ENCODE assay signal across 1 cellular context in the genomic region with DNA sequence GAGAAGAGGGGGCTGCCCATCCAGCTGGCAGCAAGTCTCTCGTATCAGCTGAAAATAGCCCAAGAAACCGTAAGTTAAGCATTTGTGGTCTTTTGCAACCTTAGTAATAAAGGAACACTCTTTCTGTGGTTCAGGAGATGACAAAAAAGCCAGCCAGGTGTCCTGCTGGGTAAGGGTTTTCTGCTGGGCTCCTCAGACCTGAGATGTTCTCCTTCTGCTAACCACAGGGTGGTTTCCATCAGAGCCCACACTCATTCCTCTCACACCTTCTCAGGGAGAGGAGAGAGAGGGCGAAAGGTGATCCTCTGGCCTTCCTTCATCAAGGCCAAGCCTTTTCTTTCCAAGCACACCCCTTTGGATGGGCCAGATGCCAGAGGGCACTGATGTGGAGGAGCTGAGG.
TF ChIP-seq lines count a peak whose summit lies in the region.

No MANE protein-coding gene starts in this region.

TF ChIP-seq in GM12878, 131 proteins besides CTCF, POLR2A, EP300 and RAD21 (continued from another document and continues in another):
- TF ChIP-seq, protein P1, sequence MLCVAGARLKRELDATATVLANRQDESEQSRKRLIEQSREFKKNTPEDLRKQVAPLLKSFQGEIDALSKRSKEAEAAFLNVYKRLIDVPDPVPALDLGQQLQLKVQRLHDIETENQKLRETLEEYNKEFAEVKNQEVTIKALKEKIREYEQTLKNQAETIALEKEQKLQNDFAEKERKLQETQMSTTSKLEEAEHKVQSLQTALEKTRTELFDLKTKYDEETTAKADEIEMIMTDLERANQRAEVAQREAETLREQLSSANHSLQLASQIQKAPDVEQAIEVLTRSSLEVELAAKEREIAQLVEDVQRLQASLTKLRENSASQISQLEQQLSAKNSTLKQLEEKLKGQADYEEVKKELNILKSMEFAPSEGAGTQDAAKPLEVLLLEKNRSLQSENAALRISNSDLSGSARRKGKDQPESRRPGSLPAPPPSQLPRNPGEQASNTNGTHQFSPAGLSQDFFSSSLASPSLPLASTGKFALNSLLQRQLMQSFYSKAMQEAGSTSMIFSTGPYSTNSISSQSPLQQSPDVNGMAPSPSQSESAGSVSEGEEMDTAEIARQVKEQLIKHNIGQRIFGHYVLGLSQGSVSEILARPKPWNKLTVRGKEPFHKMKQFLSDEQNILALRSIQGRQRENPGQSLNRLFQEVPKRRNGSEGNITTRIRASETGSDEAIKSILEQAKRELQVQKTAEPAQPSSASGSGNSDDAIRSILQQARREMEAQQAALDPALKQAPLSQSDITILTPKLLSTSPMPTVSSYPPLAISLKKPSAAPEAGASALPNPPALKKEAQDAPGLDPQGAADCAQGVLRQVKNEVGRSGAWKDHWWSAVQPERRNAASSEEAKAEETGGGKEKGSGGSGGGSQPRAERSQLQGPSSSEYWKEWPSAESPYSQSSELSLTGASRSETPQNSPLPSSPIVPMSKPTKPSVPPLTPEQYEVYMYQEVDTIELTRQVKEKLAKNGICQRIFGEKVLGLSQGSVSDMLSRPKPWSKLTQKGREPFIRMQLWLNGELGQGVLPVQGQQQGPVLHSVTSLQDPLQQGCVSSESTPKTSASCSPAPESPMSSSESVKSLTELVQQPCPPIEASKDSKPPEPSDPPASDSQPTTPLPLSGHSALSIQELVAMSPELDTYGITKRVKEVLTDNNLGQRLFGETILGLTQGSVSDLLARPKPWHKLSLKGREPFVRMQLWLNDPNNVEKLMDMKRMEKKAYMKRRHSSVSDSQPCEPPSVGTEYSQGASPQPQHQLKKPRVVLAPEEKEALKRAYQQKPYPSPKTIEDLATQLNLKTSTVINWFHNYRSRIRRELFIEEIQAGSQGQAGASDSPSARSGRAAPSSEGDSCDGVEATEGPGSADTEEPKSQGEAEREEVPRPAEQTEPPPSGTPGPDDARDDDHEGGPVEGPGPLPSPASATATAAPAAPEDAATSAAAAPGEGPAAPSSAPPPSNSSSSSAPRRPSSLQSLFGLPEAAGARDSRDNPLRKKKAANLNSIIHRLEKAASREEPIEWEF (IDR thresholded peaks at IDR 0.05; ENCODE audit: insufficient replicate concordance, low read depth, low read length), result no peak
- TF ChIP-seq SUZ12 (IDR thresholded peaks at IDR 0.05; ENCODE audit: unreplicated experiment), result no peak
- TF ChIP-seq FOXM1 (IDR thresholded peaks at IDR 0.05; ENCODE audit: low read depth, low read length), result peak; percentile 94
- TF ChIP-seq RAD51 (IDR thresholded peaks at IDR 0.05), result no peak
- TF ChIP-seq CREB1 (IDR thresholded peaks at IDR 0.05; ENCODE audit: low read depth), result peak; percentile 45; the same call in 1 of the 2 replicates
- peak; percentile 37; the same call in 1 of the 2 replicates for TF ChIP-seq TBL1XR1 (IDR thresholded peaks at IDR 0.05; ENCODE audit: low read depth, low read length)
- TF ChIP-seq, protein P2, sequence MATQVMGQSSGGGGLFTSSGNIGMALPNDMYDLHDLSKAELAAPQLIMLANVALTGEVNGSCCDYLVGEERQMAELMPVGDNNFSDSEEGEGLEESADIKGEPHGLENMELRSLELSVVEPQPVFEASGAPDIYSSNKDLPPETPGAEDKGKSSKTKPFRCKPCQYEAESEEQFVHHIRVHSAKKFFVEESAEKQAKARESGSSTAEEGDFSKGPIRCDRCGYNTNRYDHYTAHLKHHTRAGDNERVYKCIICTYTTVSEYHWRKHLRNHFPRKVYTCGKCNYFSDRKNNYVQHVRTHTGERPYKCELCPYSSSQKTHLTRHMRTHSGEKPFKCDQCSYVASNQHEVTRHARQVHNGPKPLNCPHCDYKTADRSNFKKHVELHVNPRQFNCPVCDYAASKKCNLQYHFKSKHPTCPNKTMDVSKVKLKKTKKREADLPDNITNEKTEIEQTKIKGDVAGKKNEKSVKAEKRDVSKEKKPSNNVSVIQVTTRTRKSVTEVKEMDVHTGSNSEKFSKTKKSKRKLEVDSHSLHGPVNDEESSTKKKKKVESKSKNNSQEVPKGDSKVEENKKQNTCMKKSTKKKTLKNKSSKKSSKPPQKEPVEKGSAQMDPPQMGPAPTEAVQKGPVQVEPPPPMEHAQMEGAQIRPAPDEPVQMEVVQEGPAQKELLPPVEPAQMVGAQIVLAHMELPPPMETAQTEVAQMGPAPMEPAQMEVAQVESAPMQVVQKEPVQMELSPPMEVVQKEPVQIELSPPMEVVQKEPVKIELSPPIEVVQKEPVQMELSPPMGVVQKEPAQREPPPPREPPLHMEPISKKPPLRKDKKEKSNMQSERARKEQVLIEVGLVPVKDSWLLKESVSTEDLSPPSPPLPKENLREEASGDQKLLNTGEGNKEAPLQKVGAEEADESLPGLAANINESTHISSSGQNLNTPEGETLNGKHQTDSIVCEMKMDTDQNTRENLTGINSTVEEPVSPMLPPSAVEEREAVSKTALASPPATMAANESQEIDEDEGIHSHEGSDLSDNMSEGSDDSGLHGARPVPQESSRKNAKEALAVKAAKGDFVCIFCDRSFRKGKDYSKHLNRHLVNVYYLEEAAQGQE (IDR thresholded peaks at IDR 0.05; ENCODE audit: low read depth, low read length), result 0 out of 2 replicates have a peak, but pooled peaks have one; percentile 8
- TF ChIP-seq ZNF384 (IDR thresholded peaks at IDR 0.05; ENCODE audit: borderline replicate concordance, low read depth, low read length), result no peak
- no peak for TF ChIP-seq CHD1 (IDR thresholded peaks at IDR 0.05; ENCODE audit: low read depth, low read length)
- peak; percentile 23; the same call in 1 of the 2 replicates for TF ChIP-seq BCL11A (IDR thresholded peaks at IDR 0.05; ENCODE audit: low read depth, low read length)
- TF ChIP-seq ZBED1 (IDR thresholded peaks at IDR 0.05; ENCODE audit: borderline replicate concordance), result peak; percentile 58; the same call in 1 of the 2 replicates
- no peak for TF ChIP-seq ZNF622 (IDR thresholded peaks at IDR 0.05)
- TF ChIP-seq YBX1 (IDR thresholded peaks at IDR 0.05), result no peak
- TF ChIP-seq, protein P3, sequence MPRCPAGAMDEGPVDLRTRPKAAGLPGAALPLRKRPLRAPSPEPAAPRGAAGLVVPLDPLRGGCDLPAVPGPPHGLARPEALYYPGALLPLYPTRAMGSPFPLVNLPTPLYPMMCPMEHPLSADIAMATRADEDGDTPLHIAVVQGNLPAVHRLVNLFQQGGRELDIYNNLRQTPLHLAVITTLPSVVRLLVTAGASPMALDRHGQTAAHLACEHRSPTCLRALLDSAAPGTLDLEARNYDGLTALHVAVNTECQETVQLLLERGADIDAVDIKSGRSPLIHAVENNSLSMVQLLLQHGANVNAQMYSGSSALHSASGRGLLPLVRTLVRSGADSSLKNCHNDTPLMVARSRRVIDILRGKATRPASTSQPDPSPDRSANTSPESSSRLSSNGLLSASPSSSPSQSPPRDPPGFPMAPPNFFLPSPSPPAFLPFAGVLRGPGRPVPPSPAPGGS (IDR thresholded peaks at IDR 0.05; ENCODE audit: borderline replicate concordance, insufficient read depth, low read depth, low read length, poor library complexity, severe bottlenecking), result peak; percentile 62
- 0 out of 4 replicates have a peak, but pooled peaks of 1 of the 2 experiments have one; percentile 19 for TF ChIP-seq BHLHE40 (IDR thresholded peaks at IDR 0.05; ENCODE audit: borderline replicate concordance in 1 of 2, low read depth in 2 of 2, low read length in 1 of 2)
- TF ChIP-seq RCOR1 (conservative IDR thresholded peaks at IDR 0.05; ENCODE audit: low read depth, low read length), result no peak
- TF ChIP-seq MYB (IDR thresholded peaks at IDR 0.05; ENCODE audit: borderline replicate concordance, low read depth, low read length), result no peak
- peak; percentile 98 for TF ChIP-seq TCF12 (IDR thresholded peaks at IDR 0.05; ENCODE audit: low read depth, low read length)
- TF ChIP-seq ZNF274 (IDR thresholded peaks at IDR 0.05; ENCODE audit: insufficient read depth, insufficient read length), result no peak
- TF ChIP-seq, protein P4, sequence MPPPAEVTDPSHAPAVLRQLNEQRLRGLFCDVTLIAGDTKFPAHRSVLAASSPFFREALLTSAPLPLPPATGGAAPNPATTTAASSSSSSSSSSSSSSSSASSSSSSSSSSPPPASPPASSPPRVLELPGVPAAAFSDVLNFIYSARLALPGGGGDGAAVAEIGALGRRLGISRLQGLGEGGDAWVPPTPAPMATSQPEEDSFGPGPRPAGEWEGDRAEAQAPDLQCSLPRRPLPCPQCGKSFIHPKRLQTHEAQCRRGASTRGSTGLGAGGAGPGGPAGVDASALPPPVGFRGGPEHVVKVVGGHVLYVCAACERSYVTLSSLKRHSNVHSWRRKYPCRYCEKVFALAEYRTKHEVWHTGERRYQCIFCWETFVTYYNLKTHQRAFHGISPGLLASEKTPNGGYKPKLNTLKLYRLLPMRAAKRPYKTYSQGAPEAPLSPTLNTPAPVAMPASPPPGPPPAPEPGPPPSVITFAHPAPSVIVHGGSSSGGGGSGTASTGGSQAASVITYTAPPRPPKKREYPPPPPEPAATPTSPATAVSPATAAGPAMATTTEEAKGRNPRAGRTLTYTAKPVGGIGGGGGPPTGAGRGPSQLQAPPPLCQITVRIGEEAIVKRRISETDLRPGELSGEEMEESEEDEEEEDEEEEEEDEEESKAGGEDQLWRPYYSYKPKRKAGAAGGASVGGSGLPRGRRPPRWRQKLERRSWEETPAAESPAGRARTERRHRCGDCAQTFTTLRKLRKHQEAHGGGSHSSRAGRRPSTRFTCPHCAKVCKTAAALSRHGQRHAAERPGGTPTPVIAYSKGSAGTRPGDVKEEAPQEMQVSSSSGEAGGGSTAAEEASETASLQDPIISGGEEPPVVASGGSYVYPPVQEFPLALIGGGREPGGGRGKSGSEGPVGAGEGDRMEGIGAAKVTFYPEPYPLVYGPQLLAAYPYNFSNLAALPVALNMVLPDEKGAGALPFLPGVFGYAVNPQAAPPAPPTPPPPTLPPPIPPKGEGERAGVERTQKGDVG (CRISPR knock-in tag; IDR thresholded peaks at IDR 0.05), result no peak
- no peak for TF ChIP-seq ZZZ3 (IDR thresholded peaks at IDR 0.05; ENCODE audit: control insufficient read depth, insufficient read length, low read depth)
- TF ChIP-seq JUNB (IDR thresholded peaks at IDR 0.05), result peak; percentile 64
- TF ChIP-seq, protein P5, sequence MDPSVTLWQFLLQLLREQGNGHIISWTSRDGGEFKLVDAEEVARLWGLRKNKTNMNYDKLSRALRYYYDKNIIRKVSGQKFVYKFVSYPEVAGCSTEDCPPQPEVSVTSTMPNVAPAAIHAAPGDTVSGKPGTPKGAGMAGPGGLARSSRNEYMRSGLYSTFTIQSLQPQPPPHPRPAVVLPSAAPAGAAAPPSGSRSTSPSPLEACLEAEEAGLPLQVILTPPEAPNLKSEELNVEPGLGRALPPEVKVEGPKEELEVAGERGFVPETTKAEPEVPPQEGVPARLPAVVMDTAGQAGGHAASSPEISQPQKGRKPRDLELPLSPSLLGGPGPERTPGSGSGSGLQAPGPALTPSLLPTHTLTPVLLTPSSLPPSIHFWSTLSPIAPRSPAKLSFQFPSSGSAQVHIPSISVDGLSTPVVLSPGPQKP (IDR thresholded peaks at IDR 0.05; ENCODE audit: low read depth, low read length), result no peak
- TF ChIP-seq ZNF24 (IDR thresholded peaks at IDR 0.05), result no peak
- TF ChIP-seq TCF7 (IDR thresholded peaks at IDR 0.05; ENCODE audit: borderline replicate concordance), result peak; percentile 55; the same call in 1 of the 2 replicates
- TF ChIP-seq PAX5 (IDR thresholded peaks at IDR 0.05; ENCODE audit: borderline replicate concordance, low read depth, low read length), result peak; percentile 35; the same call in 1 of the 2 replicates
- TF ChIP-seq EGR1 (IDR thresholded peaks at IDR 0.05; ENCODE audit: borderline replicate concordance in 1 of 2, low read depth in 2 of 2, low read length in 2 of 2), result 0 out of 3 replicates have a peak, but pooled peaks of 1 of the 2 experiments have one; percentile 21
- no peak for TF ChIP-seq BRCA1 (IDR thresholded peaks at IDR 0.05; ENCODE audit: low read depth, low read length)
- TF ChIP-seq, protein P6, sequence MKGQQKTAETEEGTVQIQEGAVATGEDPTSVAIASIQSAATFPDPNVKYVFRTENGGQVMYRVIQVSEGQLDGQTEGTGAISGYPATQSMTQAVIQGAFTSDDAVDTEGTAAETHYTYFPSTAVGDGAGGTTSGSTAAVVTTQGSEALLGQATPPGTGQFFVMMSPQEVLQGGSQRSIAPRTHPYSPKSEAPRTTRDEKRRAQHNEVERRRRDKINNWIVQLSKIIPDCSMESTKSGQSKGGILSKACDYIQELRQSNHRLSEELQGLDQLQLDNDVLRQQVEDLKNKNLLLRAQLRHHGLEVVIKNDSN (IDR thresholded peaks at IDR 0.05; ENCODE audit: borderline replicate concordance, extremely low read length, insufficient read depth, low read depth, low read length), result no peak
- peak; percentile 49; the same call in 1 of the 2 replicates for TF ChIP-seq IRF4 (IDR thresholded peaks at IDR 0.05; ENCODE audit: low read depth, low read length)
- TF ChIP-seq, protein P7, sequence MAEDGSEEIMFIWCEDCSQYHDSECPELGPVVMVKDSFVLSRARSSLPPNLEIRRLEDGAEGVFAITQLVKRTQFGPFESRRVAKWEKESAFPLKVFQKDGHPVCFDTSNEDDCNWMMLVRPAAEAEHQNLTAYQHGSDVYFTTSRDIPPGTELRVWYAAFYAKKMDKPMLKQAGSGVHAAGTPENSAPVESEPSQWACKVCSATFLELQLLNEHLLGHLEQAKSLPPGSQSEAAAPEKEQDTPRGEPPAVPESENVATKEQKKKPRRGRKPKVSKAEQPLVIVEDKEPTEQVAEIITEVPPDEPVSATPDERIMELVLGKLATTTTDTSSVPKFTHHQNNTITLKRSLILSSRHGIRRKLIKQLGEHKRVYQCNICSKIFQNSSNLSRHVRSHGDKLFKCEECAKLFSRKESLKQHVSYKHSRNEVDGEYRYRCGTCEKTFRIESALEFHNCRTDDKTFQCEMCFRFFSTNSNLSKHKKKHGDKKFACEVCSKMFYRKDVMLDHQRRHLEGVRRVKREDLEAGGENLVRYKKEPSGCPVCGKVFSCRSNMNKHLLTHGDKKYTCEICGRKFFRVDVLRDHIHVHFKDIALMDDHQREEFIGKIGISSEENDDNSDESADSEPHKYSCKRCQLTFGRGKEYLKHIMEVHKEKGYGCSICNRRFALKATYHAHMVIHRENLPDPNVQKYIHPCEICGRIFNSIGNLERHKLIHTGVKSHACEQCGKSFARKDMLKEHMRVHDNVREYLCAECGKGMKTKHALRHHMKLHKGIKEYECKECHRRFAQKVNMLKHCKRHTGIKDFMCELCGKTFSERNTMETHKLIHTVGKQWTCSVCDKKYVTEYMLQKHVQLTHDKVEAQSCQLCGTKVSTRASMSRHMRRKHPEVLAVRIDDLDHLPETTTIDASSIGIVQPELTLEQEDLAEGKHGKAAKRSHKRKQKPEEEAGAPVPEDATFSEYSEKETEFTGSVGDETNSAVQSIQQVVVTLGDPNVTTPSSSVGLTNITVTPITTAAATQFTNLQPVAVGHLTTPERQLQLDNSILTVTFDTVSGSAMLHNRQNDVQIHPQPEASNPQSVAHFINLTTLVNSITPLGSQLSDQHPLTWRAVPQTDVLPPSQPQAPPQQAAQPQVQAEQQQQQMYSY (CRISPR knock-in tag; IDR thresholded peaks at IDR 0.05), result no peak
- TF ChIP-seq POU2F2 (IDR thresholded peaks at IDR 0.05; ENCODE audit: borderline replicate concordance, low read depth, low read length), result no peak
- 0 out of 2 replicates have a peak, but pooled peaks have one; percentile 3 for TF ChIP-seq SMC3 (IDR thresholded peaks at IDR 0.05; ENCODE audit: borderline replicate concordance, low read length)
- TF ChIP-seq NFXL1 (IDR thresholded peaks at IDR 0.05; ENCODE audit: borderline replicate concordance), result no peak
- no peak for TF ChIP-seq STAT3 (IDR thresholded peaks at IDR 0.05; ENCODE audit: low read depth, low read length)
- no peak for TF ChIP-seq SMAD5 (IDR thresholded peaks at IDR 0.05; ENCODE audit: low read depth)
- no peak for TF ChIP-seq HCFC1 (IDR thresholded peaks at IDR 0.05; ENCODE audit: low read length)
- no peak for TF ChIP-seq SREBF2 (IDR thresholded peaks at IDR 0.05; ENCODE audit: low read length)
- peak; percentile 79 for TF ChIP-seq CREM (IDR thresholded peaks at IDR 0.05; ENCODE audit: low read depth)
- TF ChIP-seq BACH1 (IDR thresholded peaks at IDR 0.05; ENCODE audit: borderline replicate concordance), result no peak
- TF ChIP-seq SREBF1 (IDR thresholded peaks at IDR 0.05; ENCODE audit: low read length), result no peak
